ENCODE assay signal across 8 cellular contexts in genomic region chr20:51497542-51498467, GRCh38. TPM values are rescaled to one million over a fixed set of nuclear protein-coding genes. Genes with fewer than 3 reads are reported as not detected.
DNase-seq lines count a peak whose midpoint lies in the region; TF ChIP-seq lines count a peak whose summit lies in the region.

No MANE protein-coding gene starts in this region.

- intact Hi-C loops in PC-9 (cut with micrococcal nuclease; ENCODE audit: unreplicated experiment), result no loop called here

- no peaks in the 10 kb centered on the region for H3K36me3 ChIP-seq in PC-9 (ENCODE audit: low read depth)

- no peaks in the 10 kb centered on the region for H3K27me3 ChIP-seq in PC-9 (ENCODE audit: insufficient read depth, low read depth)

- POLR2A ChIA-PET in PC-9 (lab: Charles Lee; ENCODE audit: unreplicated experiment), result no interaction called here

- peaks cover 10% of the 10 kb centered on the region; the same call in 1 of the 2 replicates for H3K4me1 ChIP-seq in PC-9 (replicated peaks; ENCODE audit: insufficient read depth)

- H3K36me3 Mint-ChIP-seq in T-helper 2 cell treated with Interferon-gamma antibody and Interleukin-4, amounts not matched to agents 5 μg/mL and 100 μg/mL, for 36 hours (ENCODE audit: low read depth), result peaks cover 59% of the 10 kb centered on the region

- no peaks in the 10 kb centered on the region for H3K79me2 ChIP-seq in PC-9 (ENCODE audit: low read depth)

- peak overlapping the region; percentile 84 for H3K27ac Mint-ChIP-seq in T-helper 2 cell treated with Interferon-gamma antibody and Interleukin-4, amounts not matched to agents 5 μg/mL and 100 μg/mL, for 36 hours

- H3K27ac ChIP-seq in PC-9, result no peak overlapping the region

- no peak overlapping the region for H3K4me3 ChIP-seq in PC-9

- no peaks in the 10 kb centered on the region for H3K9me3 ChIP-seq in PC-9 (ENCODE audit: insufficient read depth, low read depth)

- peaks cover 91% of the 10 kb centered on the region for H3K4me1 Mint-ChIP-seq in T-helper 2 cell treated with Interferon-gamma antibody and Interleukin-4, amounts not matched to agents 5 μg/mL and 100 μg/mL, for 36 hours (ENCODE audit: low read depth)

- CTCF ChIA-PET in PC-9 (lab: Charles Lee), result interaction anchor here (0.6 kb wide), 1 partner anchor 506 kb away, joined by 3 read pairs; no protein-coding TSS in a partner anchor

- BruUV-seq in PC-9 (replicated peaks; lab: Mats Ljungman, UMichigan), result no TSS peak

- no peaks in the 10 kb centered on the region for H3K9me2 ChIP-seq in PC-9 (ENCODE audit: insufficient read depth)

- H3K4me2 ChIP-seq in PC-9, result no peak overlapping the region

- peaks cover 18% of the 10 kb centered on the region for H3F3A ChIP-seq in PC-9 (ENCODE audit: insufficient read depth, low read depth)

- H3K4me3 Mint-ChIP-seq in T-helper 2 cell treated with Interferon-gamma antibody and Interleukin-4, amounts not matched to agents 5 μg/mL and 100 μg/mL, for 36 hours, result peak overlapping the region; percentile 71

- H3K27me3 Mint-ChIP-seq in T-helper 2 cell treated with Interferon-gamma antibody and Interleukin-4, amounts not matched to agents 5 μg/mL and 100 μg/mL, for 36 hours (ENCODE audit: low read depth), result no peaks in the 10 kb centered on the region

- DNase-seq in activated gamma-delta T cell treated with Interleukin-2 at 50 U/mL for 16 hours, result peak; percentile 41
- DNase-seq in activated gamma-delta T cell (lab: John Stamatoyannopoulos, UW), result no peak
- peak; percentile 66 for DNase-seq in T-helper 2 cell treated with Interferon-gamma antibody and Interleukin-4, amounts not matched to agents 5 μg/mL and 100 μg/mL, for 36 hours (ENCODE audit: low spot score)
- DNase-seq in dermis blood vessel endothelial cell, result peak; percentile 57
- DNase-seq in stimulated activated CD4-positive, alpha-beta T cell treated with anti-CD3 and anti-CD28 coated beads, Interleukin-2, amount 100 ng/mL, for 4 hours (ENCODE audit: low read depth), result peak; percentile 29
- no peak for DNase-seq in NK-92 treated with Interleukin-12 subunit alpha and Interleukin-12 subunit beta, amount 100 ng/mL, for 24 hours (lab: John Stamatoyannopoulos, UW)
- DNase-seq in AG08396 (ENCODE audit: low spot score), result no peak
- no peak for DNase-seq in PC-9

- H2AFZ ChIP-seq in PC-9, result no peak overlapping the region

- no peak for TF ChIP-seq CTCF in PC-9 (conservative IDR thresholded peaks at IDR 0.05)

- no peaks in the 10 kb centered on the region for H4K20me1 ChIP-seq in PC-9 (ENCODE audit: insufficient read depth)

- H3K9me3 Mint-ChIP-seq in T-helper 2 cell treated with Interferon-gamma antibody and Interleukin-4, amounts not matched to agents 5 μg/mL and 100 μg/mL, for 36 hours, result no peaks in the 10 kb centered on the region

RNA-seq across cellular contexts. Expression of gene NFATC2, which starts 44.7 kb away (rescaled TPM):
- total RNA-seq in dermis blood vessel endothelial cell, result 4.8 and 8.8 TPM in 2 replicates
- 6.3 and 6.8 TPM in 2 replicates for total RNA-seq in PC-9 (2021)

Comparison
In these comparisons a context has a peak if more than half of its experiments do, and no peak if none do; other contexts are left out.
1. DNase-seq: peak in activated gamma-delta T cell treated with Interleukin-2 at 50 U/mL for 16 hours (single experiment), T-helper 2 cell treated with Interferon-gamma antibody and Interleukin-4, amounts not matched to agents 5 μg/mL and 100 μg/mL, for 36 hours (single experiment), dermis blood vessel endothelial cell (single experiment) and stimulated activated CD4-positive, alpha-beta T cell treated with anti-CD3 and anti-CD28 coated beads, Interleukin-2, amount 100 ng/mL, for 4 hours (single experiment); none in activated gamma-delta T cell (single experiment), NK-92 treated with Interleukin-12 subunit alpha and Interleukin-12 subunit beta, amount 100 ng/mL, for 24 hours (single experiment), AG08396 (single experiment) and PC-9 (0 of 2).